15 cellular contexts compared by ENCODE assay signal in genomic region chr13:51838235-51838846, GRCh38. TPM values are rescaled to one million over a fixed set of nuclear protein-coding genes. Genes with fewer than 3 reads are reported as not detected.
DNase-seq lines count a peak whose midpoint lies in the region; ATAC-seq and TF ChIP-seq lines count a peak whose summit lies in the region.
"Had no signal": no experiment of that assay in that cellular context is flagged by ENCODE, and none has a peak within 500 bp of the region (broad histone marks: within the 10 kb centered on the region; RNA-seq: fewer than 3 reads in every experiment).

No MANE protein-coding gene starts in this region.

- intact Hi-C loops in PC-3 (cut with micrococcal nuclease), result no loop called here

- no peak for TF ChIP-seq CTCF in PC-3 (conservative IDR thresholded peaks at IDR 0.05; ENCODE audit: low read depth, low read length)
- TF ChIP-seq CTCF in neutrophil (IDR thresholded peaks at IDR 0.05), result no peak
- TF ChIP-seq CTCF in WERI-Rb-1 (IDR thresholded peaks at IDR 0.05; ENCODE audit: low read depth, low read length), result no peak

- CTCF ChIA-PET in PC-3 (lab: Charles Lee), result no interaction called here

- ATAC-seq in PC-3, result no peak
- ATAC-seq in HG03354 (IDR thresholded peaks at IDR 0.05; ENCODE audit: poor library complexity, severe bottlenecking, unreplicated experiment), result no peak
- ATAC-seq: gastrocnemius medialis had no signal

- no peaks in the 10 kb centered on the region for H3K27me3 ChIP-seq in PC-3 (ENCODE audit: low read length)
- H3K27me3 ChIP-seq in neutrophil, result no peaks in the 10 kb centered on the region
- no peaks in the 10 kb centered on the region for H3K27me3 ChIP-seq in WERI-Rb-1 (ENCODE audit: insufficient read depth, low read depth, severe bottlenecking)
- H3K27me3 ChIP-seq: gastrocnemius medialis had no signal

- H2AFZ ChIP-seq in PC-3 (ENCODE audit: low read length), result no peak overlapping the region

- no peaks in the 10 kb centered on the region for H3K36me3 ChIP-seq in PC-3 (ENCODE audit: low read depth, low read length)
- H3K36me3 ChIP-seq in neutrophil, result peaks cover 7% of the 10 kb centered on the region
- H3K36me3 ChIP-seq in WERI-Rb-1, result no peaks in the 10 kb centered on the region
- H3K36me3 ChIP-seq: gastrocnemius medialis had no signal

- H3K4me1 ChIP-seq in PC-3 (ENCODE audit: insufficient read depth, low read length) (no peaks in the 10 kb centered on the region), neutrophil (ENCODE audit: control insufficient read depth in 1 of 2, insufficient read depth in 1 of 2, low read depth in 1 of 2, low read length in 1 of 2) (peaks cover 86 to 87% of the 10 kb centered on the region in 2 experiments)
- H3K4me1 ChIP-seq: gastrocnemius medialis had no signal

- no peak overlapping the region for H3K4me2 ChIP-seq in PC-3 (ENCODE audit: low read length)

- no peaks in the 10 kb centered on the region for H3K9me3 ChIP-seq in PC-3 (ENCODE audit: low read length)
- H3K9me3 ChIP-seq in neutrophil, result no peaks in the 10 kb centered on the region
- no peaks in the 10 kb centered on the region for H3K9me3 ChIP-seq in WERI-Rb-1 (ENCODE audit: severe bottlenecking)
- H3K9me3 ChIP-seq: gastrocnemius medialis had no signal

- no peak overlapping the region for H3K9ac ChIP-seq in PC-3 (ENCODE audit: low read length)

- H3F3A ChIP-seq in PC-3 (ENCODE audit: low read length, unreplicated experiment), result no peaks in the 10 kb centered on the region

- DNase-seq in EH (ENCODE audit: low read depth) (peak; percentile 71), PC-3 (peak; percentile 16), ecto neural progenitor cell (ENCODE audit: low spot score) (peak; percentile 32), DMS153 (lab: John Stamatoyannopoulos, UW) (no peak), medulla oblongata (ENCODE audit: extremely low spot score) (no peak), WERI-Rb-1 (no peak)
- DNase-seq: DMS79 treated with DMSO at 0.1 percent for 48 hours, gastrocnemius medialis, NCI-H226, trophoblast cell had no signal

- H3K4me3 ChIP-seq in PC-3 (ENCODE audit: low read length) (no peak overlapping the region), neutrophil (ENCODE audit: low read depth in 1 of 2, low read length in 1 of 2) (peak overlapping the region; percentile 51 to 62), WERI-Rb-1 (ENCODE audit: low read depth, low read length) (no peak overlapping the region)
- H3K4me3 ChIP-seq: gastrocnemius medialis had no signal

- H4K20me1 ChIP-seq in PC-3 (ENCODE audit: low read length), result no peaks in the 10 kb centered on the region

- POLR2A ChIA-PET in PC-3 (lab: Charles Lee; ENCODE audit: unreplicated experiment), result no interaction called here

- H3K27ac ChIP-seq in PC-3 (ENCODE audit: low read length) (no peak overlapping the region), neutrophil (peak overlapping the region; percentile 97), WERI-Rb-1 (no peak overlapping the region)
- H3K27ac ChIP-seq: gastrocnemius medialis had no signal

- no TSS peak for BruUV-seq in PC-3 (replicated peaks; lab: Mats Ljungman, UMichigan)

- no peaks in the 10 kb centered on the region for H3K9me2 ChIP-seq in PC-3 (replicated peaks; ENCODE audit: low read length)

- H3K79me2 ChIP-seq in PC-3 (ENCODE audit: low read length), result no peaks in the 10 kb centered on the region

RNA-seq across cellular contexts. Expression of gene TMEM272, which starts 6.6 kb away (rescaled TPM):
- 0.06 and 0.07 TPM in 2 replicates for total RNA-seq in PC-3 (2014; rRNA removed)
- total RNA-seq: dermis microvascular lymphatic vessel endothelial cell had no signal

RNA-seq across cellular contexts. Expression of gene CCDC70, which starts 23.4 kb away (rescaled TPM):
- total RNA-seq in PC-3 (2014; rRNA removed), result not detected in 2 replicates
- total RNA-seq: dermis microvascular lymphatic vessel endothelial cell, gastrocnemius medialis, mononuclear cell, SK-MEL-5 had no signal

RNA-seq across cellular contexts. Expression of gene DHRS12, which starts 34.4 kb away (rescaled TPM):
- total RNA-seq in PC-3 (2014; rRNA removed), result 1.2 and 2.6 TPM in 2 replicates

Comparison
In these comparisons a context has a peak if more than half of its experiments do, and no peak if none do; other contexts are left out.
1. DNase-seq: peak in EH (single experiment), PC-3 (single experiment) and ecto neural progenitor cell (single experiment); none in DMS153 (single experiment), medulla oblongata (single experiment) and WERI-Rb-1 (single experiment).
2. H3K4me3 ChIP-seq: peak in neutrophil (2 of 2); none in PC-3 (single experiment) and WERI-Rb-1 (single experiment).